ENCODE assay signal across 9 cellular contexts in genomic region chr1:85884372-85885035, GRCh38.
DNase-seq lines count a peak whose midpoint lies in the region; ATAC-seq and TF ChIP-seq lines count a peak whose summit lies in the region.
"Had no signal": no experiment of that assay in that cellular context is flagged by ENCODE, and none has a peak within 500 bp of the region (broad histone marks: within the 10 kb centered on the region; RNA-seq: fewer than 3 reads in every experiment).

No MANE protein-coding gene starts in this region.

- H2BK120ac ChIP-seq in neuronal stem cell (ENCODE audit: low read depth, low read length): no peak overlapping the region

- no peak overlapping the region for H3K27ac Mint-ChIP-seq in nephron
- no peak overlapping the region for H3K27ac Mint-ChIP-seq in T-cell

- H3F3A ChIP-seq in MM.1S (ENCODE audit: insufficient read depth, low read length): no peaks in the 10 kb centered on the region

- H3K4ac ChIP-seq in neuronal stem cell (ENCODE audit: low read length): no peak overlapping the region

- no peaks in the 10 kb centered on the region for H3K9me3 Mint-ChIP-seq in nephron
- no peaks in the 10 kb centered on the region for H3K9me3 Mint-ChIP-seq in T-cell

- H3K4me3 Mint-ChIP-seq in nephron (no peak overlapping the region), T-cell (no peak overlapping the region)

- H3K4me1 Mint-ChIP-seq in nephron (no peaks in the 10 kb centered on the region), T-cell (no peaks in the 10 kb centered on the region)

- H3K4me1 ChIP-seq in MM.1S (ENCODE audit: low read length) (no peaks in the 10 kb centered on the region), neuronal stem cell (ENCODE audit: control insufficient read depth in 2 of 2, insufficient read depth in 1 of 2, low read depth in 1 of 2, low read length in 2 of 2) (no peaks in the 10 kb centered on the region)

- H2AFZ ChIP-seq in MM.1S (ENCODE audit: low read length) (no peak overlapping the region), neuronal stem cell (ENCODE audit: low read length) (no peak overlapping the region)

- peak; percentile 21; the same call in 1 of the 2 replicates for TF ChIP-seq CTCF in MM.1S (IDR thresholded peaks at IDR 0.05; ENCODE audit: low read length)
- peak; percentile 55 to 56 (median 55) for TF ChIP-seq CTCF in nephron (IDR thresholded peaks at IDR 0.05; ENCODE audit: unreplicated experiment in 3 of 3)

- no peak overlapping the region for H3K18ac ChIP-seq in neuronal stem cell (ENCODE audit: low read length)

- H4K91ac ChIP-seq in neuronal stem cell (ENCODE audit: low read depth, low read length, poor library complexity): no peak overlapping the region

- POLR2A ChIA-PET in T-cell (lab: Charles Lee): no interaction called here

- H3K36me3 Mint-ChIP-seq in nephron (ENCODE audit: low read depth) (no peaks in the 10 kb centered on the region), T-cell (no peaks in the 10 kb centered on the region)

- no peaks in the 10 kb centered on the region for H3K36me3 ChIP-seq in MM.1S (replicated peaks; ENCODE audit: insufficient read depth, low read length)
- H3K36me3 ChIP-seq in neuronal stem cell (replicated peaks in 1 of 2; ENCODE audit: control insufficient read depth in 2 of 2, insufficient read depth in 2 of 2, low read length in 2 of 2): no peaks in the 10 kb centered on the region

- H3K9me3 ChIP-seq in MM.1S (replicated peaks; ENCODE audit: insufficient read depth, low read length): no peaks in the 10 kb centered on the region
- no peaks in the 10 kb centered on the region for H3K9me3 ChIP-seq in neuronal stem cell (replicated peaks in 1 of 2; ENCODE audit: control insufficient read depth in 2 of 2, insufficient read depth in 1 of 2, low read depth in 1 of 2, low read length in 2 of 2)

- no peaks in the 10 kb centered on the region for H3K9me2 ChIP-seq in MM.1S (replicated peaks; ENCODE audit: insufficient read depth, low read length)

- ATAC-seq in T-cell (replicated peaks in 1 of 4): no peak

- no peaks in the 10 kb centered on the region for H3K79me2 ChIP-seq in MM.1S (ENCODE audit: low read length)

- no peaks in the 10 kb centered on the region for H4K20me1 ChIP-seq in MM.1S (ENCODE audit: insufficient read depth, low read length)

- H3K4me3 ChIP-seq in MM.1S (ENCODE audit: low read length) (no peak overlapping the region), neuronal stem cell (ENCODE audit: low read length in 2 of 2) (no peak overlapping the region)

- H2BK15ac ChIP-seq in neuronal stem cell (ENCODE audit: low read length): no peak overlapping the region

- H3K9ac ChIP-seq in MM.1S (ENCODE audit: low read length) (no peak overlapping the region), neuronal stem cell (ENCODE audit: low read depth, low read length, poor library complexity) (no peak overlapping the region)

- CTCF ChIA-PET in T-cell (lab: Charles Lee): no interaction called here

- H3K23ac ChIP-seq in neuronal stem cell (ENCODE audit: low read depth, low read length, poor library complexity): no peak overlapping the region

- H3K27ac ChIP-seq in MM.1S (ENCODE audit: low read length) (no peak overlapping the region), neuronal stem cell (replicated peaks; ENCODE audit: low read length) (no peak overlapping the region)

- H3K79me1 ChIP-seq in neuronal stem cell (ENCODE audit: low read depth, low read length): no peaks in the 10 kb centered on the region

- no peak overlapping the region for H2BK5ac ChIP-seq in neuronal stem cell (ENCODE audit: low read length)

- H3K27me3 Mint-ChIP-seq in nephron (ENCODE audit: low read depth): no peaks in the 10 kb centered on the region
- peaks cover 0 to 3% of the 10 kb centered on the region in 2 donors for H3K27me3 Mint-ChIP-seq in T-cell

- WGBS in neuronal stem cell (ENCODE audit: extremely low coverage in 2 of 2, insufficient read length in 2 of 2, insufficient replicate concordance in 1 of 2), 2 donors: no CpG with 5 or more reads among the region's 1 CpG

- DNase-seq in Daoy (ENCODE audit: low read depth) (peak; percentile 31), MM.1S (no peak), cerebellar cortex (ENCODE audit: low spot score) (peak; percentile 15), T-cell (no peak), cortex of kidney (lab: John Stamatoyannopoulos, UW) (no peak), neuronal stem cell (ENCODE audit: low spot score) (no peak), NCI-H146 (lab: John Stamatoyannopoulos, UW) (no peak)
- DNase-seq: stimulated activated CD4-positive, alpha-beta T cell treated with anti-CD3 and anti-CD28 coated beads, Interleukin-2, amount 100 ng/mL, for 48 hours had no signal

- no peak overlapping the region for H2AK5ac ChIP-seq in neuronal stem cell (ENCODE audit: low read depth, low read length)

- no peak overlapping the region for H3K14ac ChIP-seq in neuronal stem cell (ENCODE audit: low read length)

- no peaks in the 10 kb centered on the region for H3K27me3 ChIP-seq in MM.1S (replicated peaks; ENCODE audit: insufficient read depth, low read length)
- no peaks in the 10 kb centered on the region for H3K27me3 ChIP-seq in neuronal stem cell (ENCODE audit: control insufficient read depth in 3 of 3, insufficient read depth in 3 of 3, low read depth in 1 of 3, low read length in 3 of 3)

- no peak overlapping the region for H2BK12ac ChIP-seq in neuronal stem cell (ENCODE audit: low read length)

- no peak overlapping the region for H3K4me2 ChIP-seq in MM.1S (ENCODE audit: low read depth, low read length)
- H3K4me2 ChIP-seq in neuronal stem cell (ENCODE audit: insufficient read depth, low read length, poor library complexity, severe bottlenecking): no peak overlapping the region

- H4K8ac ChIP-seq in neuronal stem cell (ENCODE audit: low read depth, low read length): no peak overlapping the region

Comparison
In these comparisons a context has a peak if more than half of its experiments do, and no peak if none do; other contexts are left out.
1. DNase-seq: peak in Daoy (single experiment) and cerebellar cortex (single experiment); none in MM.1S (single experiment), T-cell (0 of 34), cortex of kidney (single experiment), neuronal stem cell (single experiment) and NCI-H146 (single experiment).